Comparison of ENCODE assay signal across 19 cellular contexts in the genomic region with DNA sequence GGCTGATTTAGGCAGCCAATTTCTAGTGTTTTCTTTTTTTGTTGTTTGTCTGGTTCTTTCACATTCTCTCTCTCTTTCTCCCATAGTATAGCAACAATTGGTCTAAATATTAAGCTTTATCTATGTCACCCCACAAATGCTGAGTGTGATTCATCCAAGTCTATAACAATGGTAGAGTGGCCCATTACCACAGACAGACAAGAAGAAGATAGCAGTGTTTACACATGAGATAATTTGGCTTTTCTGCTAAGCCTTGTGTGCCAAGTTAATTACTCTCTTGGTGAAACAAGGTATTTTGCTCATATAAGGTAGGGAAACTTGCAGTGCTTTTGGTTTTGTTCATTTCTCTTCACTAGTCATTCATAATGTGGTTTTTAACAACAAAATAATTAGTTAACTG.
"Had no signal": no experiment of that assay in that cellular context is flagged by ENCODE, and none has a peak within 500 bp of the region (broad histone marks: within the 10 kb centered on the region; RNA-seq: fewer than 3 reads in every experiment).

No MANE protein-coding gene starts in this region.

- DNase-seq: activated CD4-positive, alpha-beta memory T cell treated with anti-CD3 and anti-CD28 coated beads for 36 hours; activated CD4-positive, alpha-beta T cell treated with anti-CD3 and anti-CD28 coated beads for 36 hours; activated naive CD8-positive, alpha-beta T cell treated with anti-CD3 and anti-CD28 coated beads for 36 hours; activated T-cell treated with anti-CD3 and anti-CD28 coated beads for 4 hours; amniotic stem cell; dermis blood vessel endothelial cell; effector memory CD4-positive, alpha-beta T cell; foreskin keratinocyte; kidney; mammary epithelial cell; naive B cell; small intestine; stimulated activated CD4-positive, alpha-beta T cell treated with anti-CD3 and anti-CD28 coated beads, Interleukin-15, amount 100 ng/mL, for 24 hours; stimulated activated CD4-positive, alpha-beta T cell treated with anti-CD3 and anti-CD28 coated beads, Interleukin-4, amount 100 ng/mL, for 1 hour; stimulated activated naive CD8-positive, alpha-beta T cell treated with anti-CD3 and anti-CD28 coated beads, Interleukin-15, amount 100 ng/mL, for 72 hours had no signal

- H3K4me3 ChIP-seq: prostate gland, right atrium auricular region, suprapubic skin had no signal

- H3K9me3 ChIP-seq: prostate gland, right atrium auricular region, suprapubic skin had no signal

- H3K36me3 ChIP-seq: prostate gland, right atrium auricular region, suprapubic skin had no signal

- H3K4me1 ChIP-seq: prostate gland had no signal

- H3K27ac ChIP-seq: foreskin keratinocyte, suprapubic skin had no signal

- ATAC-seq: activated CD4-positive, alpha-beta T cell treated with anti-CD3 and anti-CD28 coated beads for 36 hours; foreskin keratinocyte; left lobe of liver; stimulated activated naive CD8-positive, alpha-beta T cell treated with anti-CD3 and anti-CD28 coated beads, Interleukin-15, amount 100 ng/mL, for 72 hours had no signal

- H3K27me3 ChIP-seq: foreskin keratinocyte, right atrium auricular region, suprapubic skin had no signal
